ENCODE assay signal across 38 cellular contexts in the genomic region with DNA sequence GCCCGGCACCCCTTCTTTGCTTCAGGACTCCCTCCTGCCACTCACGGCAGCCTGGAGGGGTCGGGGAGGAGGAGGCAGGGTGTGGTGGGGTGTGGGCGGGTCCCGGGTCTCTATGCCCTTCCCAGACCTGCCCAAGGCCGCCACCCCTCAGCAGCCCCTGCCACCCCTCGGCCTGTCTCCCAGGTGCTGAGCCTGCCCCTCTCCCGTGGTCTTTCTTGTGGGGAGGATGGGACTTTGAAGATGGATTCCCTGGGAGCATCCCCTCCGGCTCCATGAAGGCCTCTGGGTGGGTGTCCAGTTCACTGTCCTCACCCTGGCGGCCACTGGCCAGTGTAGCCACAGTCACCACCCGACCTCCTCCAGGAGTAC. TPM values are rescaled to one million over a fixed set of nuclear protein-coding genes. Genes with fewer than 3 reads are reported as not detected.
"Had no signal": no experiment of that assay in that cellular context is flagged by ENCODE, and none has a peak within 500 bp of the region (broad histone marks: within the 10 kb centered on the region; RNA-seq: fewer than 3 reads in every experiment).

No MANE protein-coding gene starts in this region.

- H3K4me3 Mint-ChIP-seq: activated B cell treated with CpG ODN at 0.5 μM for 24 hours; activated CD4-positive, alpha-beta memory T cell treated with anti-CD3 and anti-CD28 coated beads for 36 hours; activated CD4-positive, alpha-beta T cell treated with anti-CD3 and anti-CD28 coated beads for 36 hours; activated CD4-positive, alpha-beta T cell treated with anti-CD3 and anti-CD28 coated beads, Interleukin-2, amount 10 ng/mL, durations not matched to agents 24 days and 14 days; activated CD8-positive, alpha-beta memory T cell treated with anti-CD3 and anti-CD28 coated beads, Interleukin-2, amount 10 ng/mL, durations not matched to agents 7 days and 5 days; activated CD8-positive, alpha-beta T cell treated with anti-CD3 and anti-CD28 coated beads, Interleukin-2, amount 10 ng/mL, durations not matched to agents 7 days and 5 days; activated naive CD4-positive, alpha-beta T cell treated with anti-CD3 and anti-CD28 coated beads, Interleukin-2, amount 10 ng/mL, durations not matched to agents 7 days and 5 days; activated naive CD8-positive, alpha-beta T cell treated with anti-CD3 and anti-CD28 coated beads, Interleukin-2, amount 10 ng/mL, durations not matched to agents 7 days and 5 days; activated T-helper 1 cell treated with anti-CD3 and anti-CD28 coated beads, Interleukin-12 subunit alpha, Interleukin-12 subunit beta, Interleukin-2, Interleukin-4 antibody, amounts not matched to agents 30 ng/mL and 10 ng/mL and 1 ng/mL, durations not matched to agents 14 hours and 24 hours and 36 hours; brain; central memory CD8-positive, alpha-beta T cell; dendritic cell treated with granulocyte-macrophage colony-stimulating factor and Interleukin-4, amounts not matched to agents 40 ng/mL and 50 ng/mL, for 4 days; endodermal cell; T-helper 17 cell; T-helper 2 cell treated with Interferon-gamma antibody and Interleukin-4, amounts not matched to agents 5 μg/mL and 100 μg/mL, for 36 hours had no signal

- H3K9me3 ChIP-seq: ascending aorta, breast epithelium, gastrocnemius medialis, heart left ventricle had no signal

- H3K9me3 Mint-ChIP-seq: activated B cell treated with CpG ODN at 0.5 μM for 24 hours; activated CD4-positive, alpha-beta memory T cell treated with anti-CD3 and anti-CD28 coated beads for 36 hours; activated CD4-positive, alpha-beta T cell treated with anti-CD3 and anti-CD28 coated beads, Interleukin-2, amount 10 ng/mL, durations not matched to agents 24 days and 14 days; activated naive CD4-positive, alpha-beta T cell treated with anti-CD3 and anti-CD28 coated beads, Interleukin-2, amount 10 ng/mL, durations not matched to agents 7 days and 5 days; activated naive CD4-positive, alpha-beta T cell treated with anti-CD3 and anti-CD28 coated beads, Interleukin-2, amount 50 U/mL, for 72 hours; activated naive CD8-positive, alpha-beta T cell treated with anti-CD3 and anti-CD28 coated beads, Interleukin-2, amount 10 ng/mL, durations not matched to agents 7 days and 5 days; activated T-helper 1 cell treated with anti-CD3 and anti-CD28 coated beads, Interleukin-12 subunit alpha, Interleukin-12 subunit beta, Interleukin-2, Interleukin-4 antibody, amounts not matched to agents 30 ng/mL and 10 ng/mL and 1 ng/mL, durations not matched to agents 14 hours and 24 hours and 36 hours; activated T-helper 2 cell treated with anti-CD3 and anti-CD28 coated beads, Interferon-gamma antibody, Interleukin-2, Interleukin-4, amounts not matched to agents 10 μg/mL and 5 μg/mL and 100 μg/mL, durations not matched to agents 14 hours and 24 hours and 36 hours; brain; central memory CD8-positive, alpha-beta T cell; endodermal cell; T-helper 2 cell treated with Interferon-gamma antibody and Interleukin-4, amounts not matched to agents 5 μg/mL and 100 μg/mL, for 36 hours had no signal

- H3K4me1 ChIP-seq: ascending aorta, gastrocnemius medialis, heart left ventricle had no signal

- H3K36me3 ChIP-seq: ascending aorta, breast epithelium, cardiac muscle cell, gastrocnemius medialis, heart left ventricle, WERI-Rb-1 had no signal

- ATAC-seq: activated CD4-positive, alpha-beta T cell treated with anti-CD3 and anti-CD28 coated beads for 36 hours; activated CD4-positive, CD25-positive, alpha-beta regulatory T cell treated with anti-CD3 and anti-CD28 coated beads, Interleukin-2, amount 50 U/mL, for 24 hours; activated CD8-positive, alpha-beta memory T cell treated with anti-CD3 and anti-CD28 coated beads, Interleukin-2, amount 10 ng/mL, durations not matched to agents 7 days and 5 days; activated CD8-positive, alpha-beta T cell treated with anti-CD3 and anti-CD28 coated beads, Interleukin-2, amount 10 ng/mL, durations not matched to agents 7 days and 5 days; activated naive CD4-positive, alpha-beta T cell treated with anti-CD3 and anti-CD28 coated beads, Interleukin-2, amount 50 U/mL, for 72 hours; esophagus mucosa; foreskin keratinocyte; gastrocnemius medialis; heart left ventricle; T-helper 17 cell had no signal

- H3K36me3 Mint-ChIP-seq: activated CD4-positive, alpha-beta memory T cell treated with anti-CD3 and anti-CD28 coated beads for 36 hours; activated CD8-positive, alpha-beta memory T cell treated with anti-CD3 and anti-CD28 coated beads, Interleukin-2, amount 10 ng/mL, durations not matched to agents 7 days and 5 days; activated naive CD4-positive, alpha-beta T cell treated with anti-CD3 and anti-CD28 coated beads, Interleukin-2, amount 10 ng/mL, durations not matched to agents 7 days and 5 days; activated naive CD4-positive, alpha-beta T cell treated with anti-CD3 and anti-CD28 coated beads, Interleukin-2, amount 50 U/mL, for 72 hours; activated naive CD8-positive, alpha-beta T cell treated with anti-CD3 and anti-CD28 coated beads, Interleukin-2, amount 10 ng/mL, durations not matched to agents 7 days and 5 days; brain had no signal

- H3K27me3 Mint-ChIP-seq: activated B cell treated with CpG ODN at 0.5 μM for 24 hours; activated CD4-positive, alpha-beta T cell treated with anti-CD3 and anti-CD28 coated beads for 36 hours; activated CD4-positive, alpha-beta T cell treated with anti-CD3 and anti-CD28 coated beads, Interleukin-2, amount 10 ng/mL, durations not matched to agents 24 days and 14 days; activated CD8-positive, alpha-beta memory T cell treated with anti-CD3 and anti-CD28 coated beads, Interleukin-2, amount 10 ng/mL, durations not matched to agents 7 days and 5 days; activated naive CD4-positive, alpha-beta T cell treated with anti-CD3 and anti-CD28 coated beads, Interleukin-2, amount 10 ng/mL, durations not matched to agents 7 days and 5 days; activated naive CD8-positive, alpha-beta T cell treated with anti-CD3 and anti-CD28 coated beads, Interleukin-2, amount 10 ng/mL, durations not matched to agents 7 days and 5 days; dendritic cell treated with granulocyte-macrophage colony-stimulating factor and Interleukin-4, amounts not matched to agents 40 ng/mL and 50 ng/mL, for 4 days had no signal

- H3K27me3 ChIP-seq: ascending aorta, breast epithelium, cardiac muscle cell, dorsolateral prefrontal cortex, gastrocnemius medialis, heart left ventricle had no signal

- DNase-seq: activated B cell treated with CpG ODN at 0.5 μM for 24 hours; activated CD4-positive, alpha-beta memory T cell treated with anti-CD3 and anti-CD28 coated beads for 36 hours; activated CD4-positive, alpha-beta T cell treated with anti-CD3 and anti-CD28 coated beads for 36 hours; activated CD4-positive, alpha-beta T cell treated with anti-CD3 and anti-CD28 coated beads, Interleukin-2, amount 10 ng/mL, durations not matched to agents 24 days and 14 days; activated CD8-positive, alpha-beta memory T cell treated with anti-CD3 and anti-CD28 coated beads, Interleukin-2, amount 10 ng/mL, durations not matched to agents 7 days and 5 days; activated CD8-positive, alpha-beta memory T cell treated with anti-CD3 and anti-CD28 coated beads, Interleukin-2, amount 50 U/mL, for 4 hours; activated CD8-positive, alpha-beta T cell treated with anti-CD3 and anti-CD28 coated beads, Interleukin-2, amount 10 ng/mL, durations not matched to agents 7 days and 5 days; activated effector memory CD4-positive, alpha-beta T cell treated with anti-CD3 and anti-CD28 coated beads, Interleukin-2, amount 50 U/mL, for 16 hours; activated naive CD4-positive, alpha-beta T cell; activated naive CD4-positive, alpha-beta T cell treated with anti-CD3 and anti-CD28 coated beads, Interleukin-2, amount 10 ng/mL, durations not matched to agents 7 days and 5 days; activated naive CD8-positive, alpha-beta T cell treated with anti-CD3 and anti-CD28 coated beads, Interleukin-2, amount 10 ng/mL, durations not matched to agents 7 days and 5 days; activated T-cell treated with anti-CD3 and anti-CD28 coated beads, Interleukin-2, amount 50 U/mL, for 1 hour; activated T-cell treated with anti-CD3 and anti-CD28 coated beads, Interleukin-2, amount 50 U/mL, for 48 hours; dorsolateral prefrontal cortex; effector memory CD4-positive, alpha-beta T cell; endodermal cell; foreskin keratinocyte; gastrocnemius medialis; glutamatergic neuron; T-helper 1 cell; T-helper 17 cell; T1000 had no signal

- H3K4me3 ChIP-seq: ascending aorta, breast epithelium, cardiac muscle cell, coronary artery, dorsolateral prefrontal cortex, gastrocnemius medialis, heart left ventricle had no signal

- H3K27ac ChIP-seq: ascending aorta, breast epithelium, cardiac muscle cell, coronary artery, gastrocnemius medialis, heart left ventricle had no signal

- H3K4me1 Mint-ChIP-seq: activated B cell treated with CpG ODN at 0.5 μM for 24 hours; activated CD4-positive, alpha-beta T cell treated with anti-CD3 and anti-CD28 coated beads for 36 hours; activated CD4-positive, alpha-beta T cell treated with anti-CD3 and anti-CD28 coated beads, Interleukin-2, amount 10 ng/mL, durations not matched to agents 24 days and 14 days; activated CD8-positive, alpha-beta memory T cell treated with anti-CD3 and anti-CD28 coated beads, Interleukin-2, amount 10 ng/mL, durations not matched to agents 7 days and 5 days; activated naive CD4-positive, alpha-beta T cell treated with anti-CD3 and anti-CD28 coated beads, Interleukin-2, amount 10 ng/mL, durations not matched to agents 7 days and 5 days; activated naive CD8-positive, alpha-beta T cell treated with anti-CD3 and anti-CD28 coated beads, Interleukin-2, amount 10 ng/mL, durations not matched to agents 7 days and 5 days; central memory CD8-positive, alpha-beta T cell; endodermal cell; T-helper 17 cell had no signal

- H3K27ac Mint-ChIP-seq: activated B cell treated with CpG ODN at 0.5 μM for 24 hours; activated CD4-positive, alpha-beta memory T cell treated with anti-CD3 and anti-CD28 coated beads for 36 hours; activated CD4-positive, alpha-beta T cell treated with anti-CD3 and anti-CD28 coated beads for 36 hours; activated CD4-positive, alpha-beta T cell treated with anti-CD3 and anti-CD28 coated beads, Interleukin-2, amount 10 ng/mL, durations not matched to agents 24 days and 14 days; activated CD8-positive, alpha-beta memory T cell treated with anti-CD3 and anti-CD28 coated beads, Interleukin-2, amount 10 ng/mL, durations not matched to agents 7 days and 5 days; activated CD8-positive, alpha-beta T cell treated with anti-CD3 and anti-CD28 coated beads, Interleukin-2, amount 10 ng/mL, durations not matched to agents 7 days and 5 days; activated naive CD4-positive, alpha-beta T cell treated with anti-CD3 and anti-CD28 coated beads, Interleukin-2, amount 10 ng/mL, durations not matched to agents 7 days and 5 days; activated naive CD4-positive, alpha-beta T cell treated with anti-CD3 and anti-CD28 coated beads, Interleukin-2, amount 50 U/mL, for 72 hours; activated naive CD8-positive, alpha-beta T cell treated with anti-CD3 and anti-CD28 coated beads, Interleukin-2, amount 10 ng/mL, durations not matched to agents 7 days and 5 days; activated T-helper 1 cell treated with anti-CD3 and anti-CD28 coated beads, Interleukin-12 subunit alpha, Interleukin-12 subunit beta, Interleukin-2, Interleukin-4 antibody, amounts not matched to agents 30 ng/mL and 10 ng/mL and 1 ng/mL, durations not matched to agents 14 hours and 24 hours and 36 hours; activated T-helper 2 cell treated with anti-CD3 and anti-CD28 coated beads, Interferon-gamma antibody, Interleukin-2, Interleukin-4, amounts not matched to agents 10 μg/mL and 5 μg/mL and 100 μg/mL, durations not matched to agents 14 hours and 24 hours and 36 hours; dendritic cell treated with granulocyte-macrophage colony-stimulating factor and Interleukin-4, amounts not matched to agents 40 ng/mL and 50 ng/mL, for 4 days; endodermal cell; T-helper 17 cell; T-helper 2 cell treated with Interferon-gamma antibody and Interleukin-4, amounts not matched to agents 5 μg/mL and 100 μg/mL, for 36 hours had no signal

RNA-seq across cellular contexts. Expression of a gene that starts 23.2 kb away (rescaled TPM):
- total RNA-seq: activated B cell treated with CpG ODN at 0.5 μM for 24 hours; activated CD4-positive, alpha-beta memory T cell treated with anti-CD3 and anti-CD28 coated beads for 36 hours; activated CD4-positive, alpha-beta T cell treated with anti-CD3 and anti-CD28 coated beads for 36 hours; activated CD4-positive, alpha-beta T cell treated with anti-CD3 and anti-CD28 coated beads, Interleukin-2, amount 10 ng/mL, durations not matched to agents 24 days and 14 days; activated CD8-positive, alpha-beta memory T cell treated with anti-CD3 and anti-CD28 coated beads for 36 hours; activated CD8-positive, alpha-beta memory T cell treated with anti-CD3 and anti-CD28 coated beads, Interleukin-2, amount 10 ng/mL, durations not matched to agents 7 days and 5 days; activated CD8-positive, alpha-beta T cell treated with anti-CD3 and anti-CD28 coated beads, Interleukin-2, amount 10 ng/mL, durations not matched to agents 7 days and 5 days; activated naive CD4-positive, alpha-beta T cell treated with anti-CD3 and anti-CD28 coated beads, Interleukin-2, amount 50 U/mL, for 72 hours; activated naive CD8-positive, alpha-beta T cell treated with anti-CD3 and anti-CD28 coated beads, Interleukin-2, amount 10 ng/mL, durations not matched to agents 7 days and 5 days; activated T-helper 1 cell treated with anti-CD3 and anti-CD28 coated beads, Interleukin-12 subunit alpha, Interleukin-12 subunit beta, Interleukin-2, Interleukin-4 antibody, amounts not matched to agents 30 ng/mL and 10 ng/mL and 1 ng/mL, durations not matched to agents 14 hours and 24 hours and 36 hours; T-helper 17 cell had no signal

RNA-seq across cellular contexts. Expression of a gene that starts 46.1 kb away (rescaled TPM):
- total RNA-seq: ascending aorta had no signal
